ENCODE assay signal across 1 cellular context in genomic region chr17:58364270-58364942, GRCh38.
TF ChIP-seq lines count a peak whose summit lies in the region.

No MANE protein-coding gene starts in this region.

TF ChIP-seq in HepG2, 621 proteins besides CTCF, POLR2A, EP300 and RAD21 (continued from another document and continues in another):
- no peak for TF ChIP-seq STAT6 (CRISPR knock-in tag; IDR thresholded peaks at IDR 0.05; ENCODE audit: borderline replicate concordance)
- no peak for TF ChIP-seq FOXM1 (CRISPR knock-in tag; IDR thresholded peaks at IDR 0.05)
- no peak for TF ChIP-seq ZNF318 (CRISPR knock-in tag; IDR thresholded peaks at IDR 0.05)
- TF ChIP-seq SPEN (CRISPR knock-in tag; IDR thresholded peaks at IDR 0.05; ENCODE audit: low read depth): no peak; the same call in 1 of the 2 replicates
- TF ChIP-seq IKZF1 (IDR thresholded peaks at IDR 0.05): no peak
- TF ChIP-seq ZNF281 (CRISPR knock-in tag; IDR thresholded peaks at IDR 0.05; ENCODE audit: borderline replicate concordance): no peak
- TF ChIP-seq ZNF619 (CRISPR knock-in tag; IDR thresholded peaks at IDR 0.05): no peak
- peak; percentile 57; the same call in 1 of the 2 replicates for TF ChIP-seq ARID4A (CRISPR knock-in tag; IDR thresholded peaks at IDR 0.05; ENCODE audit: borderline replicate concordance)
- no peak; the same call in 1 of the 2 replicates for TF ChIP-seq MXD3 (CRISPR knock-in tag; IDR thresholded peaks at IDR 0.05)
- TF ChIP-seq ZNF703 (CRISPR knock-in tag; IDR thresholded peaks at IDR 0.05; ENCODE audit: borderline replicate concordance): no peak
- no peak for TF ChIP-seq RFX1 (IDR thresholded peaks at IDR 0.05)
- 0 out of 2 replicates have a peak, but pooled peaks have one; percentile 13 for TF ChIP-seq POGZ (CRISPR knock-in tag; IDR thresholded peaks at IDR 0.05)
- no peak for TF ChIP-seq MEF2D (CRISPR knock-in tag; IDR thresholded peaks at IDR 0.05)
- TF ChIP-seq PTBP1 (IDR thresholded peaks at IDR 0.05; ENCODE audit: low read depth, low read length, poor library complexity, severe bottlenecking): no peak
- TF ChIP-seq ZNF30 (CRISPR knock-in tag; IDR thresholded peaks at IDR 0.05): no peak
- TF ChIP-seq ZNF350 (CRISPR knock-in tag; IDR thresholded peaks at IDR 0.05; ENCODE audit: borderline replicate concordance, low read depth): no peak; the same call in 1 of the 2 replicates
- no peak for TF ChIP-seq KLF11 (CRISPR knock-in tag; IDR thresholded peaks at IDR 0.05)
- no peak for TF ChIP-seq STAT5B (CRISPR knock-in tag; IDR thresholded peaks at IDR 0.05)
- peak; percentile 58 for TF ChIP-seq ZNF605 (CRISPR knock-in tag; IDR thresholded peaks at IDR 0.05)
- TF ChIP-seq RXRA (CRISPR knock-in tag; IDR thresholded peaks at IDR 0.05): peak; percentile 75
- no peak; the same call in 1 of the 2 replicates for TF ChIP-seq ZNF629 (CRISPR knock-in tag; conservative IDR thresholded peaks at IDR 0.05)
- no peak for TF ChIP-seq ZKSCAN5 (CRISPR knock-in tag; IDR thresholded peaks at IDR 0.05)
- TF ChIP-seq ZNF800 (CRISPR knock-in tag; IDR thresholded peaks at IDR 0.05): no peak
- TF ChIP-seq GRHL1 (CRISPR knock-in tag; conservative IDR thresholded peaks at IDR 0.05): no peak
- TF ChIP-seq EED (CRISPR knock-in tag; IDR thresholded peaks at IDR 0.05): no peak; the same call in 1 of the 2 replicates
- TF ChIP-seq ZMYM2 (CRISPR knock-in tag; IDR thresholded peaks at IDR 0.05): no peak
- TF ChIP-seq ZNF362 (CRISPR knock-in tag; IDR thresholded peaks at IDR 0.05; ENCODE audit: borderline replicate concordance): peak; percentile 8; the same call in 1 of the 2 replicates
- TF ChIP-seq ZBTB14 (CRISPR knock-in tag; IDR thresholded peaks at IDR 0.05): no peak
- TF ChIP-seq ZNF510 (CRISPR knock-in tag; IDR thresholded peaks at IDR 0.05; ENCODE audit: low read depth): no peak
- TF ChIP-seq RBM22 (optimal IDR thresholded peaks at IDR 0.05; ENCODE audit: low read length): peak; percentile 30
- peak; percentile 53; the same call in 1 of the 2 replicates for TF ChIP-seq RCOR2 (CRISPR knock-in tag; IDR thresholded peaks at IDR 0.05)
